Comparison of ENCODE assay signal across 8 cellular contexts in the genomic region with DNA sequence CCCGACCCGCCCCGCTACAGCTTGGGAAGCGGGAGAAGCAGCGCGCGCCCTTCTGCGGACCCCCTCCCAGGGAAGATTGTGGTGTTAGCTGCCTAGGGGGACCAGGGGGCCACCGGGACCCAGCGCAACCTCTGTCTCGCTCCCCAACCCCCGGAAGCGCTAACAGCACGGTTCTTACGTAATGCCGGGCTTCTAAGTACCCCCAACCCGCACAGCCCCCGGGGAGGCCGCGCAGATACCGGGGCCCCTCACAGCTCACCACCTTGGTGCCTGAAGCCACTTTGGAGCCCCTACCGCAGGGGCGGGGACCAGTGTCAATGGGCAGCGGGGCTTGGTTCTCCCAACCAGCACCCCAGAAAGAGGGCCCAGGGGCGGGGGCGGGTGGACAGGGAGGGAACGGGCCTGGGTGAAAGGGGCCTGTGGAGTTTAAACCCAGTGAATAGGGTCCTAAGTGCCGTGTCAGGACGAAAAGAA. TPM values are rescaled to one million over a fixed set of nuclear protein-coding genes. Genes with fewer than 3 reads are reported as not detected.
A peak's percentile ranks its signal among the peaks of the same experiment; 100 is the strongest.
DNase-seq lines count a peak whose midpoint lies in the region; ATAC-seq and TF ChIP-seq lines count a peak whose summit lies in the region.

No MANE protein-coding gene starts in this region.

- H3K9me3 Mint-ChIP-seq in activated CD4-positive, alpha-beta memory T cell treated with anti-CD3 and anti-CD28 coated beads for 36 hours, result no peaks in the 10 kb centered on the region
- H3K9me3 Mint-ChIP-seq in activated CD4-positive, alpha-beta memory T cell treated with anti-CD3 and anti-CD28 coated beads, Interleukin-2, amount 10 ng/mL, durations not matched to agents 7 days and 5 days, result no peaks in the 10 kb centered on the region

- WGBS in lung, 2 donors, result 1 to 2% methylated on average over 29 of the region's 29 CpGs
- WGBS in tibial nerve, 2 donors, result 1% methylated on average over 19 to 27 of the region's 29 CpGs

- H3K4me3 ChIP-seq in lung (peak overlapping the region; percentile 22), tibial nerve (peak overlapping the region; percentile 55 to 68 (median 65)), mucosa of descending colon (no peak overlapping the region)

- TF ChIP-seq POLR2A in tibial nerve (IDR thresholded peaks at IDR 0.05), result no peak

- CTCF ChIA-PET in activated CD4-positive, alpha-beta memory T cell treated with anti-CD3 and anti-CD28 coated beads for 36 hours (lab: Charles Lee), result interaction anchor here (0.6 to 3.9 kb wide), 8 partner anchors 11 to 1359 kb away, joined by 3 to 31 read pairs (median 4); no protein-coding TSS in a partner anchor
- CTCF ChIA-PET in activated CD4-positive, alpha-beta memory T cell treated with anti-CD3 and anti-CD28 coated beads, Interleukin-2, amount 10 ng/mL, durations not matched to agents 7 days and 5 days (lab: Charles Lee), result interaction anchor here (1.4 to 4.5 kb wide), 2 partner anchors 36 to 136 kb away, joined by 4 to 25 read pairs; partner anchors contain the start of gene PPY

- no peak for TF ChIP-seq CTCF in lung (IDR thresholded peaks at IDR 0.05; ENCODE audit: control extremely low read depth, extremely low read depth)
- no peak for TF ChIP-seq CTCF in tibial nerve (IDR thresholded peaks at IDR 0.05)
- TF ChIP-seq CTCF in mucosa of descending colon (IDR thresholded peaks at IDR 0.05), result no peak

- no peak for TF ChIP-seq EP300 in tibial nerve (IDR thresholded peaks at IDR 0.05)

- H3K27ac ChIP-seq in lung (ENCODE audit: low read depth in 1 of 2, low read length in 1 of 2) (peak overlapping the region; percentile 15 to 55), tibial nerve (peak overlapping the region; percentile 78 to 90 (median 78))

- H3K27me3 ChIP-seq in lung (ENCODE audit: control insufficient read depth, insufficient read depth), result no peaks in the 10 kb centered on the region
- peaks cover 0 to 62% of the 10 kb centered on the region in 2 donors for H3K27me3 ChIP-seq in tibial nerve

- H3K4me1 ChIP-seq in lung (ENCODE audit: control insufficient read depth in 2 of 2, insufficient read depth in 2 of 2, low read length in 2 of 2), result peaks cover 0 to 16% of the 10 kb centered on the region in 2 donors
- H3K4me1 ChIP-seq in tibial nerve, result peaks cover 0 to 37% (median 18%) of the 10 kb centered on the region in 4 donors
- peaks cover 9% of the 10 kb centered on the region for H3K4me1 ChIP-seq in mucosa of descending colon (ENCODE audit: low read depth)

- no peaks in the 10 kb centered on the region for H3K36me3 Mint-ChIP-seq in activated CD4-positive, alpha-beta memory T cell treated with anti-CD3 and anti-CD28 coated beads for 36 hours
- H3K36me3 Mint-ChIP-seq in activated CD4-positive, alpha-beta memory T cell treated with anti-CD3 and anti-CD28 coated beads, Interleukin-2, amount 10 ng/mL, durations not matched to agents 7 days and 5 days (ENCODE audit: low read depth), result no peaks in the 10 kb centered on the region

- H3K4me3 Mint-ChIP-seq in activated CD4-positive, alpha-beta memory T cell treated with anti-CD3 and anti-CD28 coated beads for 36 hours, result peak overlapping the region; percentile 67
- no peak overlapping the region for H3K4me3 Mint-ChIP-seq in activated CD4-positive, alpha-beta memory T cell treated with anti-CD3 and anti-CD28 coated beads, Interleukin-2, amount 10 ng/mL, durations not matched to agents 7 days and 5 days

- no peaks in the 10 kb centered on the region for H3K36me3 ChIP-seq in lung (ENCODE audit: control insufficient read depth in 2 of 2, insufficient read depth in 2 of 2, low read length in 2 of 2)
- H3K36me3 ChIP-seq in tibial nerve, result no peaks in the 10 kb centered on the region
- H3K36me3 ChIP-seq in mucosa of descending colon (ENCODE audit: low read depth), result no peaks in the 10 kb centered on the region

- no peak overlapping the region for H3K27ac Mint-ChIP-seq in activated CD4-positive, alpha-beta memory T cell treated with anti-CD3 and anti-CD28 coated beads for 36 hours
- H3K27ac Mint-ChIP-seq in activated CD4-positive, alpha-beta memory T cell treated with anti-CD3 and anti-CD28 coated beads, Interleukin-2, amount 10 ng/mL, durations not matched to agents 7 days and 5 days, result no peak overlapping the region

- ATAC-seq in lung (ENCODE audit: insufficient read depth, low FRiP score) (no peak), HG03571 (IDR thresholded peaks at IDR 0.05; ENCODE audit: unreplicated experiment) (no peak), mucosa of descending colon (no peak)

- H3K9me3 ChIP-seq in lung (ENCODE audit: control insufficient read depth in 2 of 2, insufficient read depth in 1 of 2, low read length in 1 of 2) (no peaks in the 10 kb centered on the region), tibial nerve (no peaks in the 10 kb centered on the region), mucosa of descending colon (no peaks in the 10 kb centered on the region)

- H3K27me3 Mint-ChIP-seq in activated CD4-positive, alpha-beta memory T cell treated with anti-CD3 and anti-CD28 coated beads for 36 hours, result peaks cover 11% of the 10 kb centered on the region
- H3K27me3 Mint-ChIP-seq in activated CD4-positive, alpha-beta memory T cell treated with anti-CD3 and anti-CD28 coated beads, Interleukin-2, amount 10 ng/mL, durations not matched to agents 7 days and 5 days, result peaks cover 56% of the 10 kb centered on the region

- POLR2A ChIA-PET in activated CD4-positive, alpha-beta memory T cell treated with anti-CD3 and anti-CD28 coated beads for 36 hours (lab: Charles Lee), result interaction anchor here (0.6 to 1.7 kb wide), 2 partner anchors 96 to 102 kb away, joined by 3 to 4 read pairs; no protein-coding TSS in a partner anchor
- POLR2A ChIA-PET in activated CD4-positive, alpha-beta memory T cell treated with anti-CD3 and anti-CD28 coated beads, Interleukin-2, amount 10 ng/mL, durations not matched to agents 7 days and 5 days (lab: Charles Lee), result interaction anchor here (0.6 kb wide), 1 partner anchor 102 kb away, joined by 3 read pairs; no protein-coding TSS in a partner anchor

- DNase-seq in activated CD4-positive, alpha-beta memory T cell treated with anti-CD3 and anti-CD28 coated beads for 36 hours, result no peak
- DNase-seq in activated CD4-positive, alpha-beta memory T cell treated with anti-CD3 and anti-CD28 coated beads, Interleukin-2, amount 10 ng/mL, durations not matched to agents 7 days and 5 days, result no peak
- peak; percentile 38 for DNase-seq in cerebellum (ENCODE audit: low spot score)
- DNase-seq in lung (ENCODE audit: low spot score), result no peak
- peak in 1 of 2 donors; percentile 9 for DNase-seq in tibial nerve (ENCODE audit: low spot score in 2 of 2)
- no peak for DNase-seq in NCI-H1105 (lab: John Stamatoyannopoulos, UW)
- no peak for DNase-seq in mucosa of descending colon

- peaks cover 17% of the 10 kb centered on the region for H3K4me1 Mint-ChIP-seq in activated CD4-positive, alpha-beta memory T cell treated with anti-CD3 and anti-CD28 coated beads for 36 hours (ENCODE audit: low read depth)
- H3K4me1 Mint-ChIP-seq in activated CD4-positive, alpha-beta memory T cell treated with anti-CD3 and anti-CD28 coated beads, Interleukin-2, amount 10 ng/mL, durations not matched to agents 7 days and 5 days, result peaks cover 9% of the 10 kb centered on the region

- intact Hi-C loops in activated CD4-positive, alpha-beta memory T cell treated with anti-CD3 and anti-CD28 coated beads for 36 hours (cut with micrococcal nuclease), result no loop called here
- intact Hi-C loops in mucosa of descending colon (cut with DNase I, micrococcal nuclease), result no loop called here

RNA-seq across cellular contexts. Expression of gene MPP2, which starts 0.3 kb away (rescaled TPM):
- total RNA-seq in activated CD4-positive, alpha-beta memory T cell treated with anti-CD3 and anti-CD28 coated beads for 36 hours, result 1 to 10 TPM; 1.8 to 2.0 TPM
- total RNA-seq in activated CD4-positive, alpha-beta memory T cell treated with anti-CD3 and anti-CD28 coated beads, Interleukin-2, amount 10 ng/mL, durations not matched to agents 7 days and 5 days, result under 1 TPM; 0.48 to 0.65 TPM
- total RNA-seq in cerebellum (14.2 TPM), lung (1 to 10 TPM; 1.1 to 1.3 TPM), tibial nerve (10 to 100 TPM in 2 of 4 donors, 1 to 10 TPM in 2; 4.2 to 22.9 (median 9.3) TPM), mucosa of descending colon (10 to 100 TPM in 1 of 3 donors, 1 to 10 TPM in 1, under 1 TPM in 1; 0.55 to 13.2 (median 1.1) TPM)
- polyA plus RNA-seq in lung, result under 1 TPM; 0.24 to 0.25 TPM

RNA-seq across cellular contexts. Expression of gene PPY, which starts 35.3 kb away (rescaled TPM):
- total RNA-seq in activated CD4-positive, alpha-beta memory T cell treated with anti-CD3 and anti-CD28 coated beads for 36 hours, result under 1 TPM in 1 of 2 experiments, not detected in 1; 0.90 TPM
- not detected for total RNA-seq in activated CD4-positive, alpha-beta memory T cell treated with anti-CD3 and anti-CD28 coated beads, Interleukin-2, amount 10 ng/mL, durations not matched to agents 7 days and 5 days
- total RNA-seq in cerebellum (not detected), lung (not detected), tibial nerve (not detected), mucosa of descending colon (1 to 10 TPM in 1 of 3 donors, not detected in 2; 1.5 TPM)
- polyA plus RNA-seq in lung, result not detected

RNA-seq across cellular contexts. Expression of gene PYY, which starts 46.8 kb away (rescaled TPM):
- total RNA-seq in activated CD4-positive, alpha-beta memory T cell treated with anti-CD3 and anti-CD28 coated beads for 36 hours, result not detected
- total RNA-seq in activated CD4-positive, alpha-beta memory T cell treated with anti-CD3 and anti-CD28 coated beads, Interleukin-2, amount 10 ng/mL, durations not matched to agents 7 days and 5 days, result not detected
- total RNA-seq in cerebellum (not detected), lung (under 1 TPM in 1 of 2 donors, not detected in 1; 0.25 TPM), tibial nerve (1 to 10 TPM in 1 of 4 donors, not detected in 3; 2.0 TPM), mucosa of descending colon (100 to 1,000 TPM in 1 of 3 donors, 10 to 100 TPM in 2; 22.0 to 141 (median 55.4) TPM)
- polyA plus RNA-seq in lung, result under 1 TPM in 1 of 2 donors, not detected in 1; 0.05 TPM

Comparison
In these comparisons a context has a peak if more than half of its experiments do, and no peak if none do; other contexts are left out.
1. RNA of gene PYY, which starts 46.8 kb away (total RNA-seq): 22.0 to 141 TPM in mucosa of descending colon; 0.25 TPM in lung, not detected in activated CD4-positive, alpha-beta memory T cell treated with anti-CD3 and anti-CD28 coated beads, Interleukin-2, amount 10 ng/mL, durations not matched to agents 7 days and 5 days, not detected in activated CD4-positive, alpha-beta memory T cell treated with anti-CD3 and anti-CD28 coated beads for 36 hours, not detected in cerebellum (single experiment) and 2.0 TPM in tibial nerve; every median in the first group is over 4 times any median in the second.